8 cellular contexts compared by ENCODE assay signal in the genomic region with DNA sequence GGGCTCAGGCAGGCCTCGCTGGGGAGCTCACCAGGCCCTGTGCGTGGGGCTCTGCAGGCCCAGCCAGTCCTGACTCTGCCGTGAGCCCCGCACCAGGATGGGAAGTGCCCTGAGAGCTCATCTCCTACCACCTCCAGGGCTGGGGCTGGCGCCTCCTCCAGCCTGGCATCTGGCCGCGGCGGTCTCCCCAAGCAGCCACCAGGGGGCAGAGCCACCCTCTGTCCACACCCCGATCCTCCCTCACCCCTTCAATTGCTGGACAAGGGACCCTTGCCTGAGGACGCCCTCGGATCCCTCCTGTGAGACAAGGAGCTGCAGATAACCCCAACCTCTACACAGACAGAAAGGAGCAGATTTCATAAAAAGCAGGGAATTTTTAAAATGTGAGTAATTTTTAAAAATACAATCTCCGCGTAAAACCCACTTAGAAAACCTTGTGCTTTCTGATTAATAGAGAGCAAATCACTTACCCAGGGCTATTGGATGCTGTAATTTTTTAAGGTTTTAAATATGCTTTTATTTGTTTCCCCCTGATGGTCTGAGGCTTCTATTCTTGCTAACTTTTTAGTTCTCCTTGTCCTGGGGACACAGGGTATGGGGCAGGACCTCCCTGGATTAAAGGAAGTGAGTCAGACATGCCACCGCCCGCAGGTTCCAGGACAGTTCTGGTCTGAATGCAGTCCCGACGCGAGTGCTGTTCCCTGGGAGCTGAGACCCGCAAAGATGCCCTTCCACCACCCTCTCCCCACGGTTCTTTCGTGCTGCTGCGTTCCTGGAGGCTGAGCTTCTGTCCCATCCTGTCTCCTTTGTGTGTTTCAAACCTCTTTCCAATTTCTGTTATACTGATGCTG. TPM values are rescaled to one million over a fixed set of nuclear protein-coding genes. Genes with fewer than 3 reads are reported as not detected.
DNase-seq lines count a peak whose midpoint lies in the region; ATAC-seq and TF ChIP-seq lines count a peak whose summit lies in the region.

No MANE protein-coding gene starts in this region.

- H3K4me1 ChIP-seq in Panc1 (ENCODE audit: control insufficient read depth, insufficient read depth, low read length) = 0 out of 2 replicates have a peak, but pooled peaks cover 5% of the 10 kb centered on the region

- no TSS peak for BruUV-seq in Panc1 (replicated peaks; lab: Mats Ljungman, UMichigan)

- TF ChIP-seq CTCF in Panc1 (IDR thresholded peaks at IDR 0.05) = peak; percentile 90

- H3K4me1 Mint-ChIP-seq in activated T-helper 1 cell treated with anti-CD3 and anti-CD28 coated beads, Interleukin-12 subunit alpha, Interleukin-12 subunit beta, Interleukin-2, Interleukin-4 antibody, amounts not matched to agents 30 ng/mL and 10 ng/mL and 1 ng/mL, durations not matched to agents 14 hours and 24 hours and 36 hours (ENCODE audit: low read depth) = no peaks in the 10 kb centered on the region

- no peak overlapping the region for H3K4me3 Mint-ChIP-seq in activated T-helper 1 cell treated with anti-CD3 and anti-CD28 coated beads, Interleukin-12 subunit alpha, Interleukin-12 subunit beta, Interleukin-2, Interleukin-4 antibody, amounts not matched to agents 30 ng/mL and 10 ng/mL and 1 ng/mL, durations not matched to agents 14 hours and 24 hours and 36 hours

- no peak overlapping the region for H3K27ac Mint-ChIP-seq in activated T-helper 1 cell treated with anti-CD3 and anti-CD28 coated beads, Interleukin-12 subunit alpha, Interleukin-12 subunit beta, Interleukin-2, Interleukin-4 antibody, amounts not matched to agents 30 ng/mL and 10 ng/mL and 1 ng/mL, durations not matched to agents 14 hours and 24 hours and 36 hours

- ATAC-seq in HG03354 (IDR thresholded peaks at IDR 0.05; ENCODE audit: poor library complexity, severe bottlenecking, unreplicated experiment) = peak; percentile 76
- peak; percentile 91 for ATAC-seq in Panc1
- no peak for ATAC-seq in HG03097 (IDR thresholded peaks at IDR 0.05; ENCODE audit: low FRiP score, unreplicated experiment)

- CTCF ChIA-PET in Panc1 (lab: Charles Lee) = interaction anchor here (0.5 to 1.3 kb wide), 3 partner anchors 15 to 51 kb away, joined by 3 to 4 read pairs (median 3); no protein-coding TSS in a partner anchor

- no peaks in the 10 kb centered on the region for H3K9me3 ChIP-seq in Panc1 (ENCODE audit: control insufficient read depth, insufficient read depth, low read depth, low read length)

- no peaks in the 10 kb centered on the region; the same call in 1 of the 2 replicates for H3K36me3 ChIP-seq in Panc1 (ENCODE audit: control insufficient read depth, insufficient read depth, low read length)

- no peak overlapping the region for H3K27ac ChIP-seq in Panc1 (ENCODE audit: low read length)

- intact Hi-C loops in Panc1 (cut with micrococcal nuclease; ENCODE audit: unreplicated experiment) = no loop called here
- intact Hi-C loops in activated T-helper 1 cell treated with anti-CD3 and anti-CD28 coated beads, Interleukin-12 subunit alpha, Interleukin-12 subunit beta, Interleukin-2, Interleukin-4 antibody, amounts not matched to agents 30 ng/mL and 10 ng/mL and 1 ng/mL, durations not matched to agents 14 hours and 24 hours and 36 hours (cut with micrococcal nuclease) = no loop called here
- intact Hi-C loops in posterior cingulate gyrus (cut with DNase I) = loop anchor here (5.0 to 10.0 kb wide), 3 partner anchors 49 to 483 kb away; no protein-coding TSS in a partner anchor

- in situ Hi-C loops in Panc1 (cut with HindIII; ENCODE audit: low pct_unique_long_range_greater_than_20kb, low sequenced_read_pairs) = no loop called here

- POLR2A ChIA-PET in Panc1 (lab: Charles Lee) = interaction anchor here (0.6 kb wide), 1 partner anchor 85 kb away, joined by 3 read pairs; no protein-coding TSS in a partner anchor

- peaks cover 8% of the 10 kb centered on the region for H3K27me3 Mint-ChIP-seq in activated T-helper 1 cell treated with anti-CD3 and anti-CD28 coated beads, Interleukin-12 subunit alpha, Interleukin-12 subunit beta, Interleukin-2, Interleukin-4 antibody, amounts not matched to agents 30 ng/mL and 10 ng/mL and 1 ng/mL, durations not matched to agents 14 hours and 24 hours and 36 hours (ENCODE audit: insufficient read depth)

- no peaks in the 10 kb centered on the region for H3K36me3 Mint-ChIP-seq in activated T-helper 1 cell treated with anti-CD3 and anti-CD28 coated beads, Interleukin-12 subunit alpha, Interleukin-12 subunit beta, Interleukin-2, Interleukin-4 antibody, amounts not matched to agents 30 ng/mL and 10 ng/mL and 1 ng/mL, durations not matched to agents 14 hours and 24 hours and 36 hours (ENCODE audit: low read depth)

- peak; percentile 85 for DNase-seq in GM03348 (ENCODE audit: low spot score)
- DNase-seq in Panc1 (ENCODE audit: low read depth, low spot score) = peak; percentile 17
- DNase-seq in activated T-helper 1 cell treated with anti-CD3 and anti-CD28 coated beads, Interleukin-12 subunit alpha, Interleukin-12 subunit beta, Interleukin-2, Interleukin-4 antibody, amounts not matched to agents 30 ng/mL and 10 ng/mL and 1 ng/mL, durations not matched to agents 14 hours and 24 hours and 36 hours (ENCODE audit: low spot score) = peak; percentile 28
- DNase-seq in glomerular visceral epithelial cell (ENCODE audit: extremely low spot score) = peak; percentile 42
- peak; percentile 55 to 97 (median 78) for DNase-seq in posterior cingulate gyrus
- DNase-seq in OCI-M2 (lab: John Stamatoyannopoulos, UW; ENCODE audit: unreplicated experiment) = no peak

- H3K27me3 ChIP-seq in Panc1 (ENCODE audit: control insufficient read depth, insufficient read depth, low read length) = no peaks in the 10 kb centered on the region

- H3K9me3 Mint-ChIP-seq in activated T-helper 1 cell treated with anti-CD3 and anti-CD28 coated beads, Interleukin-12 subunit alpha, Interleukin-12 subunit beta, Interleukin-2, Interleukin-4 antibody, amounts not matched to agents 30 ng/mL and 10 ng/mL and 1 ng/mL, durations not matched to agents 14 hours and 24 hours and 36 hours = no peaks in the 10 kb centered on the region

- no peak overlapping the region for H3K4me3 ChIP-seq in Panc1 (ENCODE audit: low read depth in 2 of 2, low read length in 2 of 2)

RNA-seq across cellular contexts. Expression of a gene that starts 52.3 kb away (rescaled TPM):
- total RNA-seq in Panc1 (2021; ENCODE audit: unreplicated experiment) = 3.3 TPM
- polyA plus RNA-seq in Panc1 (2012; ENCODE audit: insufficient read length) = 3.3 TPM
- not detected in 2 replicates for total RNA-seq in activated T-helper 1 cell treated with anti-CD3 and anti-CD28 coated beads, Interleukin-12 subunit alpha, Interleukin-12 subunit beta, Interleukin-2, Interleukin-4 antibody, amounts not matched to agents 30 ng/mL and 10 ng/mL and 1 ng/mL, durations not matched to agents 14 hours and 24 hours and 36 hours
